In genomic region chr13:44281252-44282000, GRCh38 we compare ENCODE assay signal across 14 cellular contexts.
DNase-seq lines count a peak whose midpoint lies in the region; ATAC-seq and TF ChIP-seq lines count a peak whose summit lies in the region.
"Had no signal": no experiment of that assay in that cellular context is flagged by ENCODE, and none has a peak within 500 bp of the region (broad histone marks: within the 10 kb centered on the region; RNA-seq: fewer than 3 reads in every experiment).

No MANE protein-coding gene starts in this region.

- TF ChIP-seq CTCF in epithelial cell of proximal tubule (conservative IDR thresholded peaks at IDR 0.05; ENCODE audit: low read depth, low read length) (no peak), right lobe of liver (IDR thresholded peaks at IDR 0.05) (no peak), left ventricle myocardium inferior (IDR thresholded peaks at IDR 0.05; ENCODE audit: borderline replicate concordance) (no peak)

- H4K20me1 ChIP-seq in BLaER1 treated with 17β-estradiol and CSF1 and Interleukin-3, amounts not matched to agents 10 nM and 100 nM = no peaks in the 10 kb centered on the region
- no peaks in the 10 kb centered on the region for H4K20me1 ChIP-seq in Karpas-422 (ENCODE audit: insufficient read depth, low read depth, low read length)

- peak overlapping the region in 10 of 11 experiments; percentile 29 to 94 (median 86); a peak in 19 of 22 replicates for H3K4me2 ChIP-seq in BLaER1 treated with 17β-estradiol and CSF1 and Interleukin-3, amounts not matched to agents 10 nM and 100 nM
- H3K4me2 ChIP-seq in Karpas-422 (ENCODE audit: low read depth, low read length, poor library complexity, severe bottlenecking) = peak overlapping the region; percentile 58

- H3K9ac ChIP-seq in BLaER1 treated with 17β-estradiol and CSF1 and Interleukin-3, amounts not matched to agents 10 nM and 100 nM = 0 out of 22 replicates have a peak overlapping the region, but pooled peaks of 1 of the 11 experiments have one; percentile 8
- H3K9ac ChIP-seq in Karpas-422 (ENCODE audit: low read length) = 0 out of 2 replicates have a peak overlapping the region, but pooled peaks have one; percentile 22

- H3K4me3 ChIP-seq in BLaER1 treated with 17β-estradiol and CSF1 and Interleukin-3, amounts not matched to agents 10 nM and 100 nM = 0 out of 20 replicates have a peak overlapping the region, but pooled peaks of 1 of the 10 experiments have one; percentile 13
- H3K4me3 ChIP-seq in Karpas-422 (ENCODE audit: low read length) = no peak overlapping the region
- no peak overlapping the region for H3K4me3 ChIP-seq in epithelial cell of proximal tubule (ENCODE audit: low read depth, low read length)
- H3K4me3 ChIP-seq in right lobe of liver = no peak overlapping the region
- H3K4me3 ChIP-seq in left ventricle myocardium inferior = no peak overlapping the region
- H3K4me3 ChIP-seq: SJSA1 had no signal

- no peak overlapping the region for H3K27ac ChIP-seq in BLaER1 treated with 17β-estradiol and CSF1 and Interleukin-3, amounts not matched to agents 10 nM and 100 nM
- H3K27ac ChIP-seq in Karpas-422 (ENCODE audit: low read length) (no peak overlapping the region), right lobe of liver (peak overlapping the region in 1 of 3 donors; percentile 18), substantia nigra (ENCODE audit: low read depth, low read length, poor library complexity, severe bottlenecking) (no peak overlapping the region), left ventricle myocardium inferior (replicated peaks) (no peak overlapping the region)
- H3K27ac ChIP-seq: SJSA1 had no signal

- H3K27me3 ChIP-seq in BLaER1 treated with 17β-estradiol and CSF1 and Interleukin-3, amounts not matched to agents 10 nM and 100 nM = peaks cover 0 to 20% (median 7%) of the 10 kb centered on the region in 11 experiments; a peak in 10 of 22 replicates
- H3K27me3 ChIP-seq in Karpas-422 (ENCODE audit: low read length) = 0 out of 2 replicates have a peak, but pooled peaks cover 4% of the 10 kb centered on the region
- no peaks in the 10 kb centered on the region for H3K27me3 ChIP-seq in right lobe of liver
- no peaks in the 10 kb centered on the region for H3K27me3 ChIP-seq in left ventricle myocardium inferior (ENCODE audit: low read depth)
- H3K27me3 ChIP-seq: SJSA1 had no signal

- no peak for TF ChIP-seq POLR2A in right lobe of liver (IDR thresholded peaks at IDR 0.05)

- DNase-seq in Karpas-422 (no peak), epithelial cell of proximal tubule (ENCODE audit: low read depth) (peak; percentile 97), right lobe of liver (peak in 1 of 3 donors; percentile 65), T-helper 9 cell (no peak), substantia nigra (lab: John Stamatoyannopoulos, UW) (no peak), mucosa of gallbladder (ENCODE audit: low spot score) (no peak), left ventricle myocardium inferior (no peak)
- DNase-seq: CD4-positive, CD25-positive, alpha-beta regulatory T cell; NCI-H1417; NCI-H2029 treated with DMSO at 0.1 percent for 48 hours; NCI-H510A treated with DMSO at 0.1 percent for 48 hours; RPMI8226 had no signal

- H3K4me1 ChIP-seq in BLaER1 treated with 17β-estradiol and CSF1 and Interleukin-3, amounts not matched to agents 10 nM and 100 nM = peaks cover 8 to 49% (median 40%) of the 10 kb centered on the region in 10 experiments
- H3K4me1 ChIP-seq in Karpas-422 (ENCODE audit: low read length) = peaks cover 48% of the 10 kb centered on the region
- peaks cover 0 to 24% (median 5%) of the 10 kb centered on the region in 4 donors for H3K4me1 ChIP-seq in right lobe of liver
- peaks cover 15% of the 10 kb centered on the region for H3K4me1 ChIP-seq in left ventricle myocardium inferior

- intact Hi-C loops in right lobe of liver (cut with DNase I) = no loop called here
- intact Hi-C loops in left ventricle myocardium inferior (cut with micrococcal nuclease) = no loop called here

- peak; percentile 75 to 87 (median 80) for ATAC-seq in right lobe of liver

- no peaks in the 10 kb centered on the region for H3K9me2 ChIP-seq in Karpas-422 (replicated peaks; ENCODE audit: insufficient read depth, low read length)

- no peak overlapping the region for H2AFZ ChIP-seq in Karpas-422 (ENCODE audit: low read length)

- H3K79me2 ChIP-seq in Karpas-422 (ENCODE audit: low read length) = no peaks in the 10 kb centered on the region

- WGBS in right lobe of liver (ENCODE audit: insufficient coverage, low coverage, low lambda C conversion rate, missing lambda C conversion rate) = 58% methylated on average over 7 of the region's 9 CpGs

- no peaks in the 10 kb centered on the region for H3K36me3 ChIP-seq in BLaER1 treated with 17β-estradiol and CSF1 and Interleukin-3, amounts not matched to agents 10 nM and 100 nM
- H3K36me3 ChIP-seq in Karpas-422 (ENCODE audit: insufficient read depth, low read length) = no peaks in the 10 kb centered on the region
- no peaks in the 10 kb centered on the region for H3K36me3 ChIP-seq in right lobe of liver
- H3K36me3 ChIP-seq in left ventricle myocardium inferior = no peaks in the 10 kb centered on the region
- H3K36me3 ChIP-seq: SJSA1 had no signal

- H3K9me3 ChIP-seq in BLaER1 treated with 17β-estradiol and CSF1 and Interleukin-3, amounts not matched to agents 10 nM and 100 nM (replicated peaks in 1 of 11) = peaks cover 0 to 6% (median 0%) of the 10 kb centered on the region in 11 experiments; a peak in 1 of 22 replicates
- H3K9me3 ChIP-seq in Karpas-422 (ENCODE audit: low read length) = no peaks in the 10 kb centered on the region
- no peaks in the 10 kb centered on the region for H3K9me3 ChIP-seq in right lobe of liver
- no peaks in the 10 kb centered on the region for H3K9me3 ChIP-seq in left ventricle myocardium inferior (replicated peaks)
- H3K9me3 ChIP-seq: SJSA1 had no signal
